18 cellular contexts compared by ENCODE assay signal in genomic region chr3:11910971-11911531, GRCh38.
DNase-seq lines count a peak whose midpoint lies in the region; ATAC-seq and TF ChIP-seq lines count a peak whose summit lies in the region.
"Had no signal": no experiment of that assay in that cellular context is flagged by ENCODE, and none has a peak within 500 bp of the region (broad histone marks: within the 10 kb centered on the region; RNA-seq: fewer than 3 reads in every experiment).

No MANE protein-coding gene starts in this region.

- no peak overlapping the region for H3K4me3 Mint-ChIP-seq in chondrocyte (ENCODE audit: unreplicated experiment)
- H3K4me3 Mint-ChIP-seq: activated T-helper 1 cell treated with anti-CD3 and anti-CD28 coated beads, Interleukin-12 subunit alpha, Interleukin-12 subunit beta, Interleukin-2, Interleukin-4 antibody, amounts not matched to agents 30 ng/mL and 10 ng/mL and 1 ng/mL, durations not matched to agents 14 hours and 24 hours and 36 hours; central memory CD8-positive, alpha-beta T cell had no signal

- H3K9me3 Mint-ChIP-seq in chondrocyte (ENCODE audit: low read depth): no peaks in the 10 kb centered on the region
- H3K9me3 Mint-ChIP-seq: activated T-helper 1 cell treated with anti-CD3 and anti-CD28 coated beads, Interleukin-12 subunit alpha, Interleukin-12 subunit beta, Interleukin-2, Interleukin-4 antibody, amounts not matched to agents 30 ng/mL and 10 ng/mL and 1 ng/mL, durations not matched to agents 14 hours and 24 hours and 36 hours; central memory CD8-positive, alpha-beta T cell had no signal

- ATAC-seq in HG02973 (IDR thresholded peaks at IDR 0.05; ENCODE audit: unreplicated experiment): no peak

- H3K4me3 ChIP-seq in AG10803 (ENCODE audit: low read length): peak overlapping the region; percentile 37; the same call in 1 of the 2 replicates
- no peak overlapping the region for H3K4me3 ChIP-seq in fibroblast of villous mesenchyme (ENCODE audit: low read depth, low read length)
- H3K4me3 ChIP-seq: adrenal gland, BLaER1, left ventricle myocardium inferior, ovary had no signal

- DNase-seq in AG10803 (ENCODE audit: low read depth) (peak; percentile 3), DMS 273 (lab: John Stamatoyannopoulos, UW; ENCODE audit: unreplicated experiment) (peak; percentile 87), NCI-H524 treated with DMSO at 0.1 percent for 48 hours (lab: John Stamatoyannopoulos, UW) (peak; percentile 33), fibroblast of villous mesenchyme (ENCODE audit: low read depth) (peak; percentile 4), DMS53 (lab: John Stamatoyannopoulos, UW) (no peak), chondrocyte (ENCODE audit: low spot score) (no peak)
- DNase-seq: adrenal gland; DMS153; left ventricle myocardium inferior; NCI-H1105; NCI-H2227 treated with DMSO at 0.1 percent for 48 hours; SHP77; stimulated activated CD4-positive, alpha-beta T cell treated with anti-CD3 and anti-CD28 coated beads, Interleukin-2, amount 100 ng/mL, for 48 hours had no signal

- peaks cover 17% of the 10 kb centered on the region for H3K27me3 Mint-ChIP-seq in chondrocyte (ENCODE audit: low read depth)

- TF ChIP-seq CTCF in AG10803 (conservative IDR thresholded peaks at IDR 0.05; ENCODE audit: low read length) (no peak), fibroblast of villous mesenchyme (IDR thresholded peaks at IDR 0.05; ENCODE audit: insufficient read depth, low read depth, low read length) (no peak), chondrocyte (IDR thresholded peaks at IDR 0.05) (no peak)

- H3K36me3 Mint-ChIP-seq in chondrocyte (ENCODE audit: low read depth): no peaks in the 10 kb centered on the region

- H3K27ac Mint-ChIP-seq in chondrocyte (ENCODE audit: unreplicated experiment): no peak overlapping the region
- H3K27ac Mint-ChIP-seq: activated T-helper 1 cell treated with anti-CD3 and anti-CD28 coated beads, Interleukin-12 subunit alpha, Interleukin-12 subunit beta, Interleukin-2, Interleukin-4 antibody, amounts not matched to agents 30 ng/mL and 10 ng/mL and 1 ng/mL, durations not matched to agents 14 hours and 24 hours and 36 hours had no signal

- H3K4me1 Mint-ChIP-seq in chondrocyte (ENCODE audit: low read depth): no peaks in the 10 kb centered on the region

Comparison
In these comparisons a context has a peak if more than half of its experiments do, and no peak if none do; other contexts are left out.
1. DNase-seq: peak in AG10803 (single experiment), DMS 273 (single experiment), NCI-H524 treated with DMSO at 0.1 percent for 48 hours (single experiment) and fibroblast of villous mesenchyme (single experiment); none in DMS53 (single experiment) and chondrocyte (single experiment).